ENCODE assay signal across 17 cellular contexts in the genomic region with DNA sequence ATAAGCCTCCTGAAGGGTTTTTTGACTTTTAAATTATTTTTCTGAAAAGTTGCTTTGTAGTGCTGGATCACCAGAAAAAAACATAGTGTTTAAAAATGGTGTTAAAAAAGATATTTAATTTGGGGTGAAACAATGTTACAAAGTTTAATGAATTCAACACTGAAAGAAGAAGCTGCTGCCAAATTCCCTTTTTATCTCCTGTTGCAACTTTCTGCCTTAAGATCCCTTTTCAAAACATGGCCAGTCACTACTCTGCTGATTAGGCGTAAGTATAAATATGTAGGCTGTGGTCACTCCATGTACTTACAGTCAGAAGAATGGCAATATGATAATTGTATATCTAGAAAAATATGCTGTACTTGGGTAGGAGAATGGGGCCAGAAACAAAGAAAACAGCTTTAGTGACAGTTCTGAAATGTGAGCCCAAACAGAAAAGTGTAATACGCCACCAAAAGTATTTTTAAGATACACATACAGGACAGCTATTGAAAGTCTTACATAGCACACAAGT.
DNase-seq lines count a peak whose midpoint lies in the region; ATAC-seq and TF ChIP-seq lines count a peak whose summit lies in the region.
"Had no signal": no experiment of that assay in that cellular context is flagged by ENCODE, and none has a peak within 500 bp of the region (broad histone marks: within the 10 kb centered on the region; RNA-seq: fewer than 3 reads in every experiment).

No MANE protein-coding gene starts in this region.

- TF ChIP-seq CTCF in choroid plexus epithelial cell (conservative IDR thresholded peaks at IDR 0.05; ENCODE audit: low read depth, low read length) (no peak), breast epithelium (IDR thresholded peaks at IDR 0.05) (no peak), suprapubic skin (IDR thresholded peaks at IDR 0.05) (no peak)

- H3K4me3 ChIP-seq in choroid plexus epithelial cell (ENCODE audit: low read depth, low read length) (no peak overlapping the region), breast epithelium (no peak overlapping the region), suprapubic skin (no peak overlapping the region)
- H3K4me3 ChIP-seq: SJCRH30 had no signal

- ATAC-seq in GM21717 (IDR thresholded peaks at IDR 0.05; ENCODE audit: unreplicated experiment): no peak
- ATAC-seq: Panc1 had no signal

- no peaks in the 10 kb centered on the region for H3K36me3 ChIP-seq in breast epithelium
- H3K36me3 ChIP-seq in suprapubic skin: peaks cover 19% of the 10 kb centered on the region
- H3K36me3 ChIP-seq: SJCRH30 had no signal

- H3K27me3 ChIP-seq in breast epithelium: no peaks in the 10 kb centered on the region
- H3K27me3 ChIP-seq in suprapubic skin: no peaks in the 10 kb centered on the region
- H3K27me3 ChIP-seq: SJCRH30 had no signal

- H3K27ac ChIP-seq in breast epithelium: no peak overlapping the region
- no peak overlapping the region for H3K27ac ChIP-seq in suprapubic skin
- H3K27ac ChIP-seq: SJCRH30 had no signal

- peak; percentile 1 for DNase-seq in SIG-M5 treated with dmso at 0.1 percent for 504 hours (lab: John Stamatoyannopoulos, UW; ENCODE audit: unreplicated experiment)
- DNase-seq in SIG-M5 (lab: John Stamatoyannopoulos, UW): no peak
- DNase-seq in choroid plexus epithelial cell (ENCODE audit: low read depth): peak; percentile 17
- peak; percentile 52 for DNase-seq in medulla oblongata (ENCODE audit: extremely low spot score)
- DNase-seq in breast epithelium (ENCODE audit: low spot score in 2 of 2): no peak
- no peak for DNase-seq in suprapubic skin (ENCODE audit: low spot score in 2 of 2)
- no peak for DNase-seq in H4 (ENCODE audit: low spot score)
- DNase-seq: AML-193, GDM1, KG1, NCI-H1694, NCI-H2081, NCI-H2171, NCI-H526, SJCRH30 had no signal

- WGBS in suprapubic skin: 92% methylated on average over 2 of the region's 2 CpGs

- TF ChIP-seq POLR2A in breast epithelium (IDR thresholded peaks at IDR 0.05): no peak
- no peak for TF ChIP-seq POLR2A in suprapubic skin (IDR thresholded peaks at IDR 0.05)

- H3K9me3 ChIP-seq in breast epithelium: no peaks in the 10 kb centered on the region
- H3K9me3 ChIP-seq in suprapubic skin: no peaks in the 10 kb centered on the region
- H3K9me3 ChIP-seq: SJCRH30 had no signal

- no peak for TF ChIP-seq EP300 in suprapubic skin (IDR thresholded peaks at IDR 0.05)

- intact Hi-C loops in breast epithelium (cut with DNase I; ENCODE audit: low total_unique reads): no loop called here

- H3K4me1 ChIP-seq in breast epithelium: no peaks in the 10 kb centered on the region
- no peaks in the 10 kb centered on the region for H3K4me1 ChIP-seq in suprapubic skin
- H3K4me1 ChIP-seq: SJCRH30 had no signal

Comparison
In these comparisons a context has a peak if more than half of its experiments do, and no peak if none do; other contexts are left out.
1. DNase-seq: peak in SIG-M5 treated with dmso at 0.1 percent for 504 hours (single experiment), choroid plexus epithelial cell (single experiment) and medulla oblongata (single experiment); none in SIG-M5 (single experiment), breast epithelium (0 of 2), suprapubic skin (0 of 2) and H4 (single experiment).